ENCODE assay signal across 7 cellular contexts in genomic region chr2:106065268-106065982, GRCh38.
DNase-seq lines count a peak whose midpoint lies in the region; ATAC-seq and TF ChIP-seq lines count a peak whose summit lies in the region.

No MANE protein-coding gene starts in this region.

- no peak overlapping the region for H3K4me3 ChIP-seq in mucosa of descending colon
- H3K4me3 ChIP-seq in thoracic aorta = peak overlapping the region; percentile 78

- ATAC-seq in activated T-cell treated with anti-CD3 and anti-CD28 coated beads, Interleukin-2, amount 50 U/mL, for 4 hours = peak; percentile 72 to 73
- ATAC-seq in mucosa of descending colon (peak; percentile 21), thoracic aorta (ENCODE audit: insufficient number of reproducible peaks, low FRiP score, low read depth) (no peak), HG03159 (IDR thresholded peaks at IDR 0.05; ENCODE audit: unreplicated experiment) (no peak)

- H3K27me3 Mint-ChIP-seq in activated T-cell treated with anti-CD3 and anti-CD28 coated beads, Interleukin-2, amount 50 U/mL, for 4 hours (ENCODE audit: low read depth) = peaks cover 7% of the 10 kb centered on the region

- no peak for DNase-seq in activated T-cell treated with anti-CD3 and anti-CD28 coated beads, Interleukin-2, amount 50 U/mL, for 4 hours
- DNase-seq in effector CD8-positive, alpha-beta T cell (lab: John Stamatoyannopoulos, UW) = peak; percentile 7
- DNase-seq in mucosa of descending colon (peak in 1 of 3 donors; percentile 27), thoracic aorta (ENCODE audit: low spot score) (no peak), GM03348 (ENCODE audit: low spot score) (no peak), DMS79 (lab: John Stamatoyannopoulos, UW) (no peak)

- no peaks in the 10 kb centered on the region for H3K9me3 ChIP-seq in mucosa of descending colon
- H3K9me3 ChIP-seq in thoracic aorta = no peaks in the 10 kb centered on the region

- peaks cover 20% of the 10 kb centered on the region for H3K4me1 Mint-ChIP-seq in activated T-cell treated with anti-CD3 and anti-CD28 coated beads, Interleukin-2, amount 50 U/mL, for 4 hours (ENCODE audit: low read depth)

- no peaks in the 10 kb centered on the region for H3K27me3 ChIP-seq in thoracic aorta (replicated peaks; ENCODE audit: insufficient read depth)

- H3K9me3 Mint-ChIP-seq in activated T-cell treated with anti-CD3 and anti-CD28 coated beads, Interleukin-2, amount 50 U/mL, for 4 hours = peaks cover 3% of the 10 kb centered on the region

- intact Hi-C loops in mucosa of descending colon (cut with DNase I, micrococcal nuclease) = no loop called here

- H3K4me3 Mint-ChIP-seq in activated T-cell treated with anti-CD3 and anti-CD28 coated beads, Interleukin-2, amount 50 U/mL, for 4 hours = peak overlapping the region; percentile 72

- no peak overlapping the region for H3K27ac ChIP-seq in thoracic aorta

- H3K36me3 ChIP-seq in mucosa of descending colon (ENCODE audit: low read depth) = no peaks in the 10 kb centered on the region
- H3K36me3 ChIP-seq in thoracic aorta = no peaks in the 10 kb centered on the region

- TF ChIP-seq CTCF in mucosa of descending colon (IDR thresholded peaks at IDR 0.05) = no peak
- no peak for TF ChIP-seq CTCF in thoracic aorta (IDR thresholded peaks at IDR 0.05)

- H3K4me1 ChIP-seq in mucosa of descending colon (ENCODE audit: low read depth) (no peaks in the 10 kb centered on the region), thoracic aorta (ENCODE audit: control insufficient read depth in 1 of 2, low read depth in 2 of 2) (peaks cover 0 to 17% of the 10 kb centered on the region in 2 donors)

- no peaks in the 10 kb centered on the region for H3K36me3 Mint-ChIP-seq in activated T-cell treated with anti-CD3 and anti-CD28 coated beads, Interleukin-2, amount 50 U/mL, for 4 hours (ENCODE audit: insufficient read depth)

Comparison
In these comparisons a context has a peak if more than half of its experiments do, and no peak if none do; other contexts are left out.
1. ATAC-seq: peak in activated T-cell treated with anti-CD3 and anti-CD28 coated beads, Interleukin-2, amount 50 U/mL, for 4 hours (2 of 2) and mucosa of descending colon (single experiment); none in thoracic aorta (single experiment) and HG03159 (single experiment).